Comparison of ENCODE assay signal across 33 cellular contexts in genomic region chr16:69910964-69911363, GRCh38. TPM values are rescaled to one million over a fixed set of nuclear protein-coding genes. Genes with fewer than 3 reads are reported as not detected.
"Had no signal": no experiment of that assay in that cellular context is flagged by ENCODE, and none has a peak within 500 bp of the region (broad histone marks: within the 10 kb centered on the region; RNA-seq: fewer than 3 reads in every experiment).

No MANE protein-coding gene starts in this region.

- H3K27me3 ChIP-seq: adrenal gland, pancreas, stomach, suprapubic skin, tibial artery, upper lobe of right lung had no signal

- FAIRE-seq: endothelial cell of umbilical vein, frontal cortex, kidney, pancreas had no signal

- H3K4me1 ChIP-seq: adrenal gland, upper lobe of right lung had no signal

- H3K4me3 Mint-ChIP-seq: activated naive CD4-positive, alpha-beta T cell treated with anti-CD3 and anti-CD28 coated beads for 36 hours; activated naive CD8-positive, alpha-beta T cell treated with anti-CD3 and anti-CD28 coated beads for 36 hours; activated T-helper 1 cell treated with anti-CD3 and anti-CD28 coated beads, Interleukin-12 subunit alpha, Interleukin-12 subunit beta, Interleukin-2, Interleukin-4 antibody, amounts not matched to agents 30 ng/mL and 10 ng/mL and 1 ng/mL, durations not matched to agents 14 hours and 24 hours and 36 hours; immature natural killer cell; naive thymus-derived CD4-positive, alpha-beta T cell; neural crest cell; stimulated activated naive B cell treated with anti-CD40 and anti-IgM and Interleukin-4, amounts not matched to agents 10 μg/mL and 1 μg/mL and 100 μg/mL, for 72 hours had no signal

- H3K4me2 ChIP-seq: smooth muscle cell had no signal

- ATAC-seq: esophagus mucosa; naive thymus-derived CD4-positive, alpha-beta T cell; stimulated activated naive B cell treated with anti-CD40 and anti-IgM and Interleukin-4, amounts not matched to agents 10 μg/mL and 1 μg/mL and 100 μg/mL, for 72 hours; upper lobe of right lung had no signal

- H3K9me3 ChIP-seq: adrenal gland, pancreas, prostate gland, stomach, suprapubic skin, tibial artery, upper lobe of right lung had no signal

- H3K27me3 Mint-ChIP-seq: activated naive CD8-positive, alpha-beta T cell treated with anti-CD3 and anti-CD28 coated beads for 36 hours; naive thymus-derived CD4-positive, alpha-beta T cell; stimulated activated naive B cell treated with anti-CD40 and anti-IgM and Interleukin-4, amounts not matched to agents 10 μg/mL and 1 μg/mL and 100 μg/mL, for 72 hours had no signal

- H3K36me3 ChIP-seq: pancreas, prostate gland had no signal

- H3K9me3 Mint-ChIP-seq: activated naive CD4-positive, alpha-beta T cell treated with anti-CD3 and anti-CD28 coated beads for 36 hours; activated naive CD8-positive, alpha-beta T cell treated with anti-CD3 and anti-CD28 coated beads for 36 hours; activated T-helper 1 cell treated with anti-CD3 and anti-CD28 coated beads, Interleukin-12 subunit alpha, Interleukin-12 subunit beta, Interleukin-2, Interleukin-4 antibody, amounts not matched to agents 30 ng/mL and 10 ng/mL and 1 ng/mL, durations not matched to agents 14 hours and 24 hours and 36 hours; immature natural killer cell; naive thymus-derived CD4-positive, alpha-beta T cell; neural crest cell; stimulated activated naive B cell treated with anti-CD40 and anti-IgM and Interleukin-4, amounts not matched to agents 10 μg/mL and 1 μg/mL and 100 μg/mL, for 72 hours had no signal

- H3K4me1 Mint-ChIP-seq: activated naive CD8-positive, alpha-beta T cell treated with anti-CD3 and anti-CD28 coated beads for 36 hours; immature natural killer cell; naive thymus-derived CD4-positive, alpha-beta T cell; neural crest cell had no signal

- DNase-seq: activated CD4-positive, alpha-beta T cell treated with anti-CD3 and anti-CD28 coated beads for 4 hours; activated CD4-positive, alpha-beta T cell treated with anti-CD3 and anti-CD28 coated beads, Interleukin-2, amount 50 U/mL, for 4 hours; activated CD8-positive, alpha-beta memory T cell treated with anti-CD3 and anti-CD28 coated beads, Interleukin-2, amount 50 U/mL, for 4 hours; activated effector memory CD4-positive, alpha-beta T cell treated with anti-CD3 and anti-CD28 coated beads, Interleukin-2, amount 50 U/mL, for 16 hours; activated naive CD4-positive, alpha-beta T cell treated with anti-CD3 and anti-CD28 coated beads for 36 hours; activated naive CD8-positive, alpha-beta T cell treated with anti-CD3 and anti-CD28 coated beads for 36 hours; activated T-cell treated with anti-CD3 and anti-CD28 coated beads, Interleukin-2, amount 50 U/mL, for 1 hour; adrenal gland; caudate nucleus; hypothalamus; immature natural killer cell; left colon; midbrain; naive thymus-derived CD4-positive, alpha-beta T cell; nucleus accumbens; pancreas; retina; stimulated activated CD4-positive, alpha-beta T cell treated with anti-CD3 and anti-CD28 coated beads, Interleukin-1b, Interleukin-23, amount 100 ng/mL, for 48 hours; stimulated activated CD4-positive, alpha-beta T cell treated with anti-CD3 and anti-CD28 coated beads, Interleukin-4, amount 100 ng/mL, for 4 hours; stimulated activated CD8-positive, alpha-beta memory T cell treated with anti-CD3 and anti-CD28 coated beads, Interleukin-4, amount 100 ng/mL, for 48 hours; stimulated activated naive B cell treated with anti-CD40 and anti-IgM and Interleukin-4, amounts not matched to agents 10 μg/mL and 1 μg/mL and 100 μg/mL, for 72 hours; stomach; tibial artery; upper lobe of right lung had no signal

- H3K4me3 ChIP-seq: adrenal gland, pancreas, prostate gland, smooth muscle cell, stomach, suprapubic skin, tibial artery, upper lobe of right lung had no signal

- H3K27ac ChIP-seq: adrenal gland, pancreas, prostate gland, suprapubic skin, tibial artery, upper lobe of right lung had no signal

- H3K27ac Mint-ChIP-seq: activated naive CD4-positive, alpha-beta T cell treated with anti-CD3 and anti-CD28 coated beads for 36 hours; activated naive CD8-positive, alpha-beta T cell treated with anti-CD3 and anti-CD28 coated beads for 36 hours; activated T-helper 1 cell treated with anti-CD3 and anti-CD28 coated beads, Interleukin-12 subunit alpha, Interleukin-12 subunit beta, Interleukin-2, Interleukin-4 antibody, amounts not matched to agents 30 ng/mL and 10 ng/mL and 1 ng/mL, durations not matched to agents 14 hours and 24 hours and 36 hours; stimulated activated naive B cell treated with anti-CD40 and anti-IgM and Interleukin-4, amounts not matched to agents 10 μg/mL and 1 μg/mL and 100 μg/mL, for 72 hours had no signal

RNA-seq across cellular contexts. Expression of gene CLEC18A, which starts 40.2 kb away (rescaled TPM):
- polyA plus RNA-seq: immature natural killer cell; naive thymus-derived CD4-positive, alpha-beta T cell had no signal
